8 cellular contexts compared by ENCODE assay signal in the genomic region with DNA sequence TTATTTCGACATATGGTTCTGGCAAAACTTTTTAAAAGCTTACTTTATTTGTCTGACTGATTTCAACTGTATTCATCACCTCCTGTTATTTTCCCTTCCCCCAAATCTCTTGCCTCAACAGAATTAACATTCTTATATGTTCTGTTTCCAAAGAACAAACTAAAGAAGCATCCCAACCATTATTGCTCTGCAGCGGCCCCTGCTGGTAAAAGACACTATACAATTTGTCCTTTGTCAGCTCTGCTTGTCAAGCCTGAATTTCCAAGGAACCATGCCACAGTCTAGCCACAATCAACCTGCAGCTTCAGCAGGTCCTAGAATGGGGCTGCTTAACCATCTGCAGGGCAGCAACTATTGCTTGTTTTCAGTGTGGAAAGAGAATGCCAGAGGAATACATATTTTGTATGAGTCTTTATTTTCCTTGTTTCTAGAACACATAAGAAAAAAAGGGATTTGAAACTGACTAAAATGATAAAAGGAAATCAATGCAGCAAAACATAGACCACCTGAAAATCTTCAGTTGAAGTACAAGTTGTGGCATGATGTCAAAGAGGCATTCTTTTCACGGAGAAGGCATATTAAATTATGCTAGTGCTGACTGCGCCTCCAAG.
A peak's percentile ranks its signal among the peaks of the same experiment; 100 is the strongest.
DNase-seq lines count a peak whose midpoint lies in the region; ATAC-seq and TF ChIP-seq lines count a peak whose summit lies in the region.

No MANE protein-coding gene starts in this region.

- H3K27me3 ChIP-seq in endodermal cell (ENCODE audit: control insufficient read depth, insufficient read depth, low read length, poor library complexity, severe bottlenecking) = no peaks in the 10 kb centered on the region

- H3K4me3 ChIP-seq in endodermal cell (ENCODE audit: low read length) = no peak overlapping the region

- no peaks in the 10 kb centered on the region for H3K36me3 ChIP-seq in endodermal cell (ENCODE audit: control insufficient read depth, insufficient read depth, low read length)

- H3K4me1 ChIP-seq in endodermal cell (ENCODE audit: control insufficient read depth, insufficient read depth, low read length) = peaks cover 2% of the 10 kb centered on the region

- peaks cover 14% of the 10 kb centered on the region for H3K4me1 Mint-ChIP-seq in endodermal cell

- H3K9ac ChIP-seq in endodermal cell (ENCODE audit: extremely low read depth, low read length, poor library complexity, severe bottlenecking) = no peak overlapping the region

- peak; percentile 57 for ATAC-seq in HG03025 (IDR thresholded peaks at IDR 0.05; ENCODE audit: low FRiP score, unreplicated experiment)
- ATAC-seq in stimulated activated naive CD8-positive, alpha-beta T cell treated with anti-CD3 and anti-CD28 coated beads, Interleukin-15, Interleukin-2, amounts not matched to agents 100 U/mL and 50 U/mL, for 24 hours = no peak

- peak; percentile 93 for TF ChIP-seq CTCF in endodermal cell (conservative IDR thresholded peaks at IDR 0.05)

- no peaks in the 10 kb centered on the region for H3K36me3 Mint-ChIP-seq in endodermal cell (ENCODE audit: low read depth)

- peaks cover 3% of the 10 kb centered on the region for H3K9me3 Mint-ChIP-seq in endodermal cell

- 55 to 85% methylated on average over 3 to 4 of the region's 4 CpGs for WGBS in endodermal cell (ENCODE audit: insufficient coverage in 1 of 2, insufficient read length in 1 of 2), 2 experiments

- no peak overlapping the region for H3K27ac ChIP-seq in endodermal cell (ENCODE audit: low read depth, low read length)

- peaks cover 1% of the 10 kb centered on the region for H3K27me3 Mint-ChIP-seq in endodermal cell (ENCODE audit: insufficient read depth)

- no peaks in the 10 kb centered on the region for H3K9me3 ChIP-seq in endodermal cell (ENCODE audit: control insufficient read depth, low read length)

- H3K27ac Mint-ChIP-seq in endodermal cell = no peak overlapping the region

- no peak overlapping the region for H3K4me3 Mint-ChIP-seq in endodermal cell

- peak in 4 of 6 experiments; percentile 1 to 18 (median 12) for DNase-seq in stimulated activated naive CD4-positive, alpha-beta T cell (lab: John Stamatoyannopoulos, UW)
- no peak for DNase-seq in stimulated activated naive CD4-positive, alpha-beta T cell treated with Interleukin-2 at 50 U/mL for 16 hours (lab: John Stamatoyannopoulos, UW)
- DNase-seq in NCI-H2227 (lab: John Stamatoyannopoulos, UW; ENCODE audit: unreplicated experiment) (peak; percentile 84), endodermal cell (peak; percentile 95), middle frontal gyrus (ENCODE audit: extremely low spot score, low spot score) (peak; percentile 50)
- DNase-seq in activated CD4-positive, alpha-beta T cell treated with anti-CD3 and anti-CD28 coated beads, Interleukin-2, amount 50 U/mL, for 4 hours = peak; percentile 17 to 22
- peak; percentile 70 for DNase-seq in stimulated activated naive CD8-positive, alpha-beta T cell treated with anti-CD3 and anti-CD28 coated beads, Interleukin-15, Interleukin-2, amounts not matched to agents 100 U/mL and 50 U/mL, for 24 hours
